ENCODE assay signal across 9 cellular contexts in genomic region chr6:126657556-126658129, GRCh38.
DNase-seq lines count a peak whose midpoint lies in the region; ATAC-seq, FAIRE-seq and TF ChIP-seq lines count a peak whose summit lies in the region.
"Had no signal": no experiment of that assay in that cellular context is flagged by ENCODE, and none has a peak within 500 bp of the region (broad histone marks: within the 10 kb centered on the region; RNA-seq: fewer than 3 reads in every experiment).

No MANE protein-coding gene starts in this region.

- in situ Hi-C loops in GM13977 (cut with MboI; ENCODE audit: low pct_unique_long_range_greater_than_20kb, low sequenced_read_pairs, unreplicated experiment) = loop anchor here (25.0 kb wide), 1 partner anchor 470 kb away; no protein-coding TSS in a partner anchor

- H3K36me3 ChIP-seq in pancreas = no peaks in the 10 kb centered on the region

- DNase-seq in GM13977 (ENCODE audit: low spot score) (peak; percentile 21), NCI-H146 treated with DMSO at 0.1 percent for 48 hours (lab: John Stamatoyannopoulos, UW; ENCODE audit: unreplicated experiment) (peak; percentile 13), cerebellar cortex (ENCODE audit: low spot score) (peak; percentile 24), pancreas (no peak), SHP77 treated with DMSO at 0.1 percent for 48 hours (lab: John Stamatoyannopoulos, UW) (no peak), HTR-8/SVneo (ENCODE audit: insufficient read length, low spot score) (no peak)
- DNase-seq: activated B cell treated with CpG ODN at 0.5 μM for 24 hours had no signal

- H3K4me3 ChIP-seq in pancreas = no peak overlapping the region

- H3K9me3 ChIP-seq in pancreas = no peaks in the 10 kb centered on the region

- intact Hi-C loops in pancreas (cut with DNase I) = loop anchor here in 1 of 3 donors (10.0 kb wide), 1 partner anchor 483 kb away; no protein-coding TSS in a partner anchor

- H3K4me1 ChIP-seq in pancreas = no peaks in the 10 kb centered on the region

- WGBS in pancreas, 2 donors = 17% methylated on average over 3 of the region's 3 CpGs

- peak in 3 of 4 donors; percentile 49 to 72 (median 50) for ATAC-seq in pancreas
- ATAC-seq in HG03139 (IDR thresholded peaks at IDR 0.05; ENCODE audit: unreplicated experiment) = no peak
- ATAC-seq in HG03095 (IDR thresholded peaks at IDR 0.05; ENCODE audit: unreplicated experiment) = no peak

- no peak overlapping the region for H3K27ac ChIP-seq in pancreas

- no peaks in the 10 kb centered on the region for H3K27me3 ChIP-seq in pancreas

- FAIRE-seq in pancreas (lab: Jason Lieb, UNC) (no peak), HTR-8/SVneo (lab: Jason Lieb, UNC) (no peak)

- TF ChIP-seq CTCF in GM13977 (IDR thresholded peaks at IDR 0.05; ENCODE audit: extremely low read depth, insufficient read depth, missing control alignments) (peak; percentile 57), pancreas (IDR thresholded peaks at IDR 0.05) (peak in 1 of 4 donors; percentile 18)

Comparison
In these comparisons a context has a peak if more than half of its experiments do, and no peak if none do; other contexts are left out.
1. DNase-seq: peak in GM13977 (single experiment), NCI-H146 treated with DMSO at 0.1 percent for 48 hours (single experiment) and cerebellar cortex (single experiment); none in pancreas (0 of 6), SHP77 treated with DMSO at 0.1 percent for 48 hours (single experiment) and HTR-8/SVneo (single experiment).
2. ATAC-seq: peak in pancreas (3 of 4); none in HG03139 (single experiment) and HG03095 (single experiment).